Comparison of ENCODE assay signal across 1 cellular context in the genomic region with DNA sequence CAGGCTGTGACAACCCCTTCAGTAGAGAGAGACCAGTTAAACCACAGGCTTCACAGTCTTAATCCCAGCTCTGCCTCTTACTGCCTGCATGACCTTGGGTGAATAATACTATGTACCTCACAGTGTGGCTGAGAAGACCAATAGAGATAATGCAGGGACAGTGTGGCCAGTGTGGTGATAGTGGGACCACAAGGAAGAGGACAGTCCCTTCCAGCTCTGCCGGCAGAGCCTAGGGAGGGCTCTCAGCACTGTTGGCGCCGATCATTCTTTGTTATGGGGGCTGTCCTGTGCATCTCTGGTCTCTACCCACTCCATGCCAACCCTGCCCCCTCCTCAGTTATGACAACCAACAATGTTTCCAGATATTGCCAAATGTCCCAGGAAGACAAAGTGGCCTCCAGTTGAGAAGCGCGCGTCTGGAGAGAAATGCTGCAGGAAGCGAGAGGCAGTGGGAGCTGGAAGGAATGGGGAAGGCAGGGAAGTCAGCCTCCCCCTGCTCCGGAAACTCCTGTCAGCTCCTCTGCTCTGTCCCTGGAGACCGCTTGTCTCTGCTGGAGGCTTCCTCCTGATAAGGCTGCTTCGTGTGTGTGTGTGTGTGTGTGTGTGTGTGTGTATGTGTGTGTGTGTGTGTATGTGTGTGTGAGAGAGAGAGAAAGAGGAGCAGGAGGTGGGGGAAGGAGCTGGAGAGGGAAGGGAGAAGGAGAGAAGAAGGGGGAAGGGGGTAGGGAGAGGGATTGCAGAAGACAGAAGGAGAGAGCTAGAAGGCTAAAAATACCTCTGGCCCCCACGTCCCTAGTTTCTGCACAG.
TF ChIP-seq lines count a peak whose summit lies in the region.

No MANE protein-coding gene starts in this region.

TF ChIP-seq in K562, 482 proteins besides CTCF, POLR2A, EP300 and RAD21 (continued from another document and continues in another):
- TF ChIP-seq, protein P1, sequence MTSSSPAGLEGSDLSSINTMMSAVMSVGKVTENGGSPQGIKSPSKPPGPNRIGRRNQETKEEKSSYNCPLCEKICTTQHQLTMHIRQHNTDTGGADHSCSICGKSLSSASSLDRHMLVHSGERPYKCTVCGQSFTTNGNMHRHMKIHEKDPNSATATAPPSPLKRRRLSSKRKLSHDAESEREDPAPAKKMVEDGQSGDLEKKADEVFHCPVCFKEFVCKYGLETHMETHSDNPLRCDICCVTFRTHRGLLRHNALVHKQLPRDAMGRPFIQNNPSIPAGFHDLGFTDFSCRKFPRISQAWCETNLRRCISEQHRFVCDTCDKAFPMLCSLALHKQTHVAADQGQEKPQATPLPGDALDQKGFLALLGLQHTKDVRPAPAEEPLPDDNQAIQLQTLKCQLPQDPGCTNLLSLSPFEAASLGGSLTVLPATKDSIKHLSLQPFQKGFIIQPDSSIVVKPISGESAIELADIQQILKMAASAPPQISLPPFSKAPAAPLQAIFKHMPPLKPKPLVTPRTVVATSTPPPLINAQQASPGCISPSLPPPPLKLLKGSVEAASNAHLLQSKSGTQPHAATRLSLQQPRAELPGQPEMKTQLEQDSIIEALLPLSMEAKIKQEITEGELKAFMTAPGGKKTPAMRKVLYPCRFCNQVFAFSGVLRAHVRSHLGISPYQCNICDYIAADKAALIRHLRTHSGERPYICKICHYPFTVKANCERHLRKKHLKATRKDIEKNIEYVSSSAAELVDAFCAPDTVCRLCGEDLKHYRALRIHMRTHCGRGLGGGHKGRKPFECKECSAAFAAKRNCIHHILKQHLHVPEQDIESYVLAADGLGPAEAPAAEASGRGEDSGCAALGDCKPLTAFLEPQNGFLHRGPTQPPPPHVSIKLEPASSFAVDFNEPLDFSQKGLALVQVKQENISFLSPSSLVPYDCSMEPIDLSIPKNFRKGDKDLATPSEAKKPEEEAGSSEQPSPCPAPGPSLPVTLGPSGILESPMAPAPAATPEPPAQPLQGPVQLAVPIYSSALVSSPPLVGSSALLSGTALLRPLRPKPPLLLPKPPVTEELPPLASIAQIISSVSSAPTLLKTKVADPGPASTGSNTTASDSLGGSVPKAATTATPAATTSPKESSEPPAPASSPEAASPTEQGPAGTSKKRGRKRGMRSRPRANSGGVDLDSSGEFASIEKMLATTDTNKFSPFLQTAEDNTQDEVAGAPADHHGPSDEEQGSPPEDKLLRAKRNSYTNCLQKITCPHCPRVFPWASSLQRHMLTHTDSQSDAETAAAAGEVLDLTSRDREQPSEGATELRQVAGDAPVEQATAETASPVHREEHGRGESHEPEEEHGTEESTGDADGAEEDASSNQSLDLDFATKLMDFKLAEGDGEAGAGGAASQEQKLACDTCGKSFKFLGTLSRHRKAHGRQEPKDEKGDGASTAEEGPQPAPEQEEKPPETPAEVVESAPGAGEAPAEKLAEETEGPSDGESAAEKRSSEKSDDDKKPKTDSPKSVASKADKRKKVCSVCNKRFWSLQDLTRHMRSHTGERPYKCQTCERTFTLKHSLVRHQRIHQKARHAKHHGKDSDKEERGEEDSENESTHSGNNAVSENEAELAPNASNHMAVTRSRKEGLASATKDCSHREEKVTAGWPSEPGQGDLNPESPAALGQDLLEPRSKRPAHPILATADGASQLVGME (CRISPR knock-in tag; IDR thresholded peaks at IDR 0.05), result no peak
- TF ChIP-seq, protein P2, sequence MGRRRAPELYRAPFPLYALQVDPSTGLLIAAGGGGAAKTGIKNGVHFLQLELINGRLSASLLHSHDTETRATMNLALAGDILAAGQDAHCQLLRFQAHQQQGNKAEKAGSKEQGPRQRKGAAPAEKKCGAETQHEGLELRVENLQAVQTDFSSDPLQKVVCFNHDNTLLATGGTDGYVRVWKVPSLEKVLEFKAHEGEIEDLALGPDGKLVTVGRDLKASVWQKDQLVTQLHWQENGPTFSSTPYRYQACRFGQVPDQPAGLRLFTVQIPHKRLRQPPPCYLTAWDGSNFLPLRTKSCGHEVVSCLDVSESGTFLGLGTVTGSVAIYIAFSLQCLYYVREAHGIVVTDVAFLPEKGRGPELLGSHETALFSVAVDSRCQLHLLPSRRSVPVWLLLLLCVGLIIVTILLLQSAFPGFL (CRISPR knock-in tag; IDR thresholded peaks at IDR 0.05), result 0 out of 2 replicates have a peak, but pooled peaks have one; percentile 34
- TF ChIP-seq RBBP5 (IDR thresholded peaks at IDR 0.05; ENCODE audit: borderline replicate concordance, insufficient read depth, low read length, poor library complexity, severe bottlenecking) (peak; percentile 18), ZNF175 (CRISPR knock-in tag; IDR thresholded peaks at IDR 0.05; ENCODE audit: low read depth) (0 out of 2 replicates have a peak, but pooled peaks have one; percentile 50), ZNF507 (tag; conservative IDR thresholded peaks at IDR 0.05) (no peak), CBX3 (IDR thresholded peaks at IDR 0.05; ENCODE audit: borderline replicate concordance in 1 of 2, low read length in 2 of 2) (no peak), NFIX (CRISPR knock-in tag; IDR thresholded peaks at IDR 0.05; ENCODE audit: low read depth) (no peak), ZSCAN29 (IDR thresholded peaks at IDR 0.05) (no peak), NFE2 (IDR thresholded peaks at IDR 0.05; ENCODE audit: low read depth) (no peak), RBM34 (IDR thresholded peaks at IDR 0.05; ENCODE audit: borderline replicate concordance, insufficient read depth, low read length) (no peak), NFIC (IDR thresholded peaks at IDR 0.05) (peak; percentile 80), TAF7 (tag; IDR thresholded peaks at IDR 0.05) (no peak), MCM5 (IDR thresholded peaks at IDR 0.05; ENCODE audit: low read depth) (no peak), SLC30A9 (CRISPR knock-in tag; IDR thresholded peaks at IDR 0.05) (no peak), ZNF445 (CRISPR knock-in tag; IDR thresholded peaks at IDR 0.05; ENCODE audit: low read depth) (no peak), SP1 (CRISPR knock-in tag; IDR thresholded peaks at IDR 0.05) (peak; percentile 42; the same call in 1 of the 2 replicates), DNMT1 (IDR thresholded peaks at IDR 0.05) (0 out of 2 replicates have a peak, but pooled peaks have one; percentile 63), ZNF134 (CRISPR knock-in tag; conservative IDR thresholded peaks at IDR 0.05) (no peak), NFE2L1 (tag; IDR thresholded peaks at IDR 0.05; ENCODE audit: borderline replicate concordance, low read depth) (no peak), TOE1 (IDR thresholded peaks at IDR 0.05; ENCODE audit: borderline replicate concordance) (peak; percentile 92), TOE1 (CRISPR knock-in tag; IDR thresholded peaks at IDR 0.05; ENCODE audit: borderline replicate concordance, low read depth) (no peak), ZNF780A (CRISPR knock-in tag; IDR thresholded peaks at IDR 0.05) (no peak), RFX1 (IDR thresholded peaks at IDR 0.05) (no peak), TBL1XR1 (IDR thresholded peaks at IDR 0.05; ENCODE audit: low read length in 2 of 2) (peak in 1 of 2 experiments; percentile 62; a peak in 1 of 4 replicates), BRF1 (IDR thresholded peaks at IDR 0.05; ENCODE audit: borderline replicate concordance, extremely low read depth, insufficient read length) (no peak), ZBTB7A (IDR thresholded peaks at IDR 0.05; ENCODE audit: borderline replicate concordance, control insufficient read depth, low read depth, low read length) (0 out of 2 replicates have a peak, but pooled peaks have one; percentile 16), TCFL5 (CRISPR knock-in tag; conservative IDR thresholded peaks at IDR 0.05) (no peak), ZNF584 (CRISPR knock-in tag; IDR thresholded peaks at IDR 0.05; ENCODE audit: low read depth) (no peak), KLF1 (tag; IDR thresholded peaks at IDR 0.05) (no peak), RBM25 (IDR thresholded peaks at IDR 0.05; ENCODE audit: low read depth, low read length, severe bottlenecking) (no peak), ZNF347 (CRISPR knock-in tag; IDR thresholded peaks at IDR 0.05; ENCODE audit: low read depth) (no peak)
- TF ChIP-seq, protein P3, sequence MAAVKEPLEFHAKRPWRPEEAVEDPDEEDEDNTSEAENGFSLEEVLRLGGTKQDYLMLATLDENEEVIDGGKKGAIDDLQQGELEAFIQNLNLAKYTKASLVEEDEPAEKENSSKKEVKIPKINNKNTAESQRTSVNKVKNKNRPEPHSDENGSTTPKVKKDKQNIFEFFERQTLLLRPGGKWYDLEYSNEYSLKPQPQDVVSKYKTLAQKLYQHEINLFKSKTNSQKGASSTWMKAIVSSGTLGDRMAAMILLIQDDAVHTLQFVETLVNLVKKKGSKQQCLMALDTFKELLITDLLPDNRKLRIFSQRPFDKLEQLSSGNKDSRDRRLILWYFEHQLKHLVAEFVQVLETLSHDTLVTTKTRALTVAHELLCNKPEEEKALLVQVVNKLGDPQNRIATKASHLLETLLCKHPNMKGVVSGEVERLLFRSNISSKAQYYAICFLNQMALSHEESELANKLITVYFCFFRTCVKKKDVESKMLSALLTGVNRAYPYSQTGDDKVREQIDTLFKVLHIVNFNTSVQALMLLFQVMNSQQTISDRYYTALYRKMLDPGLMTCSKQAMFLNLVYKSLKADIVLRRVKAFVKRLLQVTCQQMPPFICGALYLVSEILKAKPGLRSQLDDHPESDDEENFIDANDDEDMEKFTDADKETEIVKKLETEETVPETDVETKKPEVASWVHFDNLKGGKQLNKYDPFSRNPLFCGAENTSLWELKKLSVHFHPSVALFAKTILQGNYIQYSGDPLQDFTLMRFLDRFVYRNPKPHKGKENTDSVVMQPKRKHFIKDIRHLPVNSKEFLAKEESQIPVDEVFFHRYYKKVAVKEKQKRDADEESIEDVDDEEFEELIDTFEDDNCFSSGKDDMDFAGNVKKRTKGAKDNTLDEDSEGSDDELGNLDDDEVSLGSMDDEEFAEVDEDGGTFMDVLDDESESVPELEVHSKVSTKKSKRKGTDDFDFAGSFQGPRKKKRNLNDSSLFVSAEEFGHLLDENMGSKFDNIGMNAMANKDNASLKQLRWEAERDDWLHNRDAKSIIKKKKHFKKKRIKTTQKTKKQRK (IDR thresholded peaks at IDR 0.05; ENCODE audit: borderline replicate concordance, low read depth, low read length), result no peak
- TF ChIP-seq, protein P4, sequence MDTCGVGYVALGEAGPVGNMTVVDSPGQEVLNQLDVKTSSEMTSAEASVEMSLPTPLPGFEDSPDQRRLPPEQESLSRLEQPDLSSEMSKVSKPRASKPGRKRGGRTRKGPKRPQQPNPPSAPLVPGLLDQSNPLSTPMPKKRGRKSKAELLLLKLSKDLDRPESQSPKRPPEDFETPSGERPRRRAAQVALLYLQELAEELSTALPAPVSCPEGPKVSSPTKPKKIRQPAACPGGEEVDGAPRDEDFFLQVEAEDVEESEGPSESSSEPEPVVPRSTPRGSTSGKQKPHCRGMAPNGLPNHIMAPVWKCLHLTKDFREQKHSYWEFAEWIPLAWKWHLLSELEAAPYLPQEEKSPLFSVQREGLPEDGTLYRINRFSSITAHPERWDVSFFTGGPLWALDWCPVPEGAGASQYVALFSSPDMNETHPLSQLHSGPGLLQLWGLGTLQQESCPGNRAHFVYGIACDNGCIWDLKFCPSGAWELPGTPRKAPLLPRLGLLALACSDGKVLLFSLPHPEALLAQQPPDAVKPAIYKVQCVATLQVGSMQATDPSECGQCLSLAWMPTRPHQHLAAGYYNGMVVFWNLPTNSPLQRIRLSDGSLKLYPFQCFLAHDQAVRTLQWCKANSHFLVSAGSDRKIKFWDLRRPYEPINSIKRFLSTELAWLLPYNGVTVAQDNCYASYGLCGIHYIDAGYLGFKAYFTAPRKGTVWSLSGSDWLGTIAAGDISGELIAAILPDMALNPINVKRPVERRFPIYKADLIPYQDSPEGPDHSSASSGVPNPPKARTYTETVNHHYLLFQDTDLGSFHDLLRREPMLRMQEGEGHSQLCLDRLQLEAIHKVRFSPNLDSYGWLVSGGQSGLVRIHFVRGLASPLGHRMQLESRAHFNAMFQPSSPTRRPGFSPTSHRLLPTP (IDR thresholded peaks at IDR 0.05; ENCODE audit: borderline replicate concordance, extremely low read depth, insufficient read length), result no peak
- TF ChIP-seq, protein P5, sequence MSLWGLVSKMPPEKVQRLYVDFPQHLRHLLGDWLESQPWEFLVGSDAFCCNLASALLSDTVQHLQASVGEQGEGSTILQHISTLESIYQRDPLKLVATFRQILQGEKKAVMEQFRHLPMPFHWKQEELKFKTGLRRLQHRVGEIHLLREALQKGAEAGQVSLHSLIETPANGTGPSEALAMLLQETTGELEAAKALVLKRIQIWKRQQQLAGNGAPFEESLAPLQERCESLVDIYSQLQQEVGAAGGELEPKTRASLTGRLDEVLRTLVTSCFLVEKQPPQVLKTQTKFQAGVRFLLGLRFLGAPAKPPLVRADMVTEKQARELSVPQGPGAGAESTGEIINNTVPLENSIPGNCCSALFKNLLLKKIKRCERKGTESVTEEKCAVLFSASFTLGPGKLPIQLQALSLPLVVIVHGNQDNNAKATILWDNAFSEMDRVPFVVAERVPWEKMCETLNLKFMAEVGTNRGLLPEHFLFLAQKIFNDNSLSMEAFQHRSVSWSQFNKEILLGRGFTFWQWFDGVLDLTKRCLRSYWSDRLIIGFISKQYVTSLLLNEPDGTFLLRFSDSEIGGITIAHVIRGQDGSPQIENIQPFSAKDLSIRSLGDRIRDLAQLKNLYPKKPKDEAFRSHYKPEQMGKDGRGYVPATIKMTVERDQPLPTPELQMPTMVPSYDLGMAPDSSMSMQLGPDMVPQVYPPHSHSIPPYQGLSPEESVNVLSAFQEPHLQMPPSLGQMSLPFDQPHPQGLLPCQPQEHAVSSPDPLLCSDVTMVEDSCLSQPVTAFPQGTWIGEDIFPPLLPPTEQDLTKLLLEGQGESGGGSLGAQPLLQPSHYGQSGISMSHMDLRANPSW (CRISPR knock-in tag; IDR thresholded peaks at IDR 0.05), result no peak
- TF ChIP-seq, protein P6, sequence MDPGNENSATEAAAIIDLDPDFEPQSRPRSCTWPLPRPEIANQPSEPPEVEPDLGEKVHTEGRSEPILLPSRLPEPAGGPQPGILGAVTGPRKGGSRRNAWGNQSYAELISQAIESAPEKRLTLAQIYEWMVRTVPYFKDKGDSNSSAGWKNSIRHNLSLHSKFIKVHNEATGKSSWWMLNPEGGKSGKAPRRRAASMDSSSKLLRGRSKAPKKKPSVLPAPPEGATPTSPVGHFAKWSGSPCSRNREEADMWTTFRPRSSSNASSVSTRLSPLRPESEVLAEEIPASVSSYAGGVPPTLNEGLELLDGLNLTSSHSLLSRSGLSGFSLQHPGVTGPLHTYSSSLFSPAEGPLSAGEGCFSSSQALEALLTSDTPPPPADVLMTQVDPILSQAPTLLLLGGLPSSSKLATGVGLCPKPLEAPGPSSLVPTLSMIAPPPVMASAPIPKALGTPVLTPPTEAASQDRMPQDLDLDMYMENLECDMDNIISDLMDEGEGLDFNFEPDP (CRISPR knock-in tag; IDR thresholded peaks at IDR 0.05), result no peak
- TF ChIP-seq, protein P7, sequence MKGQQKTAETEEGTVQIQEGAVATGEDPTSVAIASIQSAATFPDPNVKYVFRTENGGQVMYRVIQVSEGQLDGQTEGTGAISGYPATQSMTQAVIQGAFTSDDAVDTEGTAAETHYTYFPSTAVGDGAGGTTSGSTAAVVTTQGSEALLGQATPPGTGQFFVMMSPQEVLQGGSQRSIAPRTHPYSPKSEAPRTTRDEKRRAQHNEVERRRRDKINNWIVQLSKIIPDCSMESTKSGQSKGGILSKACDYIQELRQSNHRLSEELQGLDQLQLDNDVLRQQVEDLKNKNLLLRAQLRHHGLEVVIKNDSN (CRISPR knock-in tag; IDR thresholded peaks at IDR 0.05), result no peak
- TF ChIP-seq, protein P8, sequence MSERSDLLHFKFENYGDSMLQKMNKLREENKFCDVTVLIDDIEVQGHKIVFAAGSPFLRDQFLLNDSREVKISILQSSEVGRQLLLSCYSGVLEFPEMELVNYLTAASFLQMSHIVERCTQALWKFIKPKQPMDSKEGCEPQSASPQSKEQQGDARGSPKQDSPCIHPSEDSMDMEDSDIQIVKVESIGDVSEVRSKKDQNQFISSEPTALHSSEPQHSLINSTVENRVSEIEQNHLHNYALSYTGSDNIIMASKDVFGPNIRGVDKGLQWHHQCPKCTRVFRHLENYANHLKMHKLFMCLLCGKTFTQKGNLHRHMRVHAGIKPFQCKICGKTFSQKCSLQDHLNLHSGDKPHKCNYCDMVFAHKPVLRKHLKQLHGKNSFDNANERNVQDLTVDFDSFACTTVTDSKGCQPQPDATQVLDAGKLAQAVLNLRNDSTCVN (CRISPR knock-in tag; IDR thresholded peaks at IDR 0.05), result peak; percentile 99
